In the genomic region with DNA sequence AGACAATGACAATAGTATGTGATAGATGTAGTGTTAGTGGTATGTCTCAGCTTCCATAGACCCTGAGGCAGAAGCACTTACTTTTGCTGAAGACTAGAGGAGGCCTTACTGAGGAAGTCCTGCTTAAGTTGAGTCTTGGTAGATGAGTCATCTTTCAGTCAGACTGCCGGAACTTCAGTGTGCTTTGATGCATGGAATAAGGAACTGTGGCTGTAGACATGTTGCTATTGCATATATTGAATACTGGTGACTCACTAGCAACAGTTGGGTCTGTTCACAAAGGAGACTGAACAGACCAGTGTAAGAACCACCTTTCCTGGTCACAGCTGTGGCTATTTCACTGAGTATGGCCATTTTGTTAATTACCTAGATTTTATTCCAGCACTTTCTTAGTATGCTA, we compare ENCODE assay signal across 8 cellular contexts.
A peak's percentile ranks its signal among the peaks of the same experiment; 100 is the strongest.
DNase-seq lines count a peak whose midpoint lies in the region; ATAC-seq, FAIRE-seq and TF ChIP-seq lines count a peak whose summit lies in the region.

No MANE protein-coding gene starts in this region.

- peaks cover 32% of the 10 kb centered on the region for H3K36me3 Mint-ChIP-seq in WTC11

- no peak overlapping the region for H3K4me3 Mint-ChIP-seq in WTC11
- no peak overlapping the region for H3K4me3 Mint-ChIP-seq in stimulated activated naive CD8-positive, alpha-beta T cell treated with anti-CD3 and anti-CD28 coated beads, Interleukin-15, amount 100 ng/mL, for 72 hours

- POLR2A ChIA-PET in WTC11 (lab: Charles Lee): no interaction called here

- peaks cover 45% of the 10 kb centered on the region for H3K9me3 Mint-ChIP-seq in WTC11
- peaks cover 23 to 28% of the 10 kb centered on the region in 2 donors for H3K9me3 Mint-ChIP-seq in stimulated activated naive CD8-positive, alpha-beta T cell treated with anti-CD3 and anti-CD28 coated beads, Interleukin-15, amount 100 ng/mL, for 72 hours

- FAIRE-seq in frontal cortex (lab: Jason Lieb, UNC): no peak

- peaks cover 8% of the 10 kb centered on the region for H3K4me1 Mint-ChIP-seq in WTC11
- H3K4me1 Mint-ChIP-seq in stimulated activated naive CD8-positive, alpha-beta T cell treated with anti-CD3 and anti-CD28 coated beads, Interleukin-15, amount 100 ng/mL, for 72 hours: no peaks in the 10 kb centered on the region

- no peak for TF ChIP-seq CTCF in WTC11 (IDR thresholded peaks at IDR 0.05)

- H3K27me3 Mint-ChIP-seq in WTC11 (ENCODE audit: low read depth): no peaks in the 10 kb centered on the region
- no peaks in the 10 kb centered on the region for H3K27me3 Mint-ChIP-seq in stimulated activated naive CD8-positive, alpha-beta T cell treated with anti-CD3 and anti-CD28 coated beads, Interleukin-15, amount 100 ng/mL, for 72 hours

- intact Hi-C loops in sciatic nerve (cut with DNase I): no loop called here

- DNase-seq in ELF-1 (ENCODE audit: low read depth, low spot score): peak; percentile 17
- DNase-seq in HPDE6-E6E7 (ENCODE audit: extremely low spot score): peak; percentile 15
- no peak for DNase-seq in WTC11 (ENCODE audit: low spot score)
- no peak for DNase-seq in stimulated activated naive CD8-positive, alpha-beta T cell treated with anti-CD3 and anti-CD28 coated beads, Interleukin-15, amount 100 ng/mL, for 72 hours
- no peak for DNase-seq in frontal cortex (ENCODE audit: low spot score in 2 of 2)
- DNase-seq in sciatic nerve (ENCODE audit: low spot score): no peak
- no peak for DNase-seq in middle frontal gyrus (ENCODE audit: extremely low spot score, low spot score)

- CTCF ChIA-PET in WTC11 (lab: Charles Lee): interaction anchor here (1.3 kb wide), 1 partner anchor 247 kb away, joined by 4 read pairs; no protein-coding TSS in a partner anchor

- ATAC-seq in GM21528 (IDR thresholded peaks at IDR 0.05; ENCODE audit: low FRiP score, unreplicated experiment) (peak; percentile 99), WTC11 (peak; percentile 38; the same call in 1 of the 2 replicates), sciatic nerve (no peak)
- ATAC-seq in stimulated activated naive CD8-positive, alpha-beta T cell treated with anti-CD3 and anti-CD28 coated beads, Interleukin-15, amount 100 ng/mL, for 72 hours: no peak

- no peak overlapping the region for H3K27ac Mint-ChIP-seq in WTC11
- H3K27ac Mint-ChIP-seq in stimulated activated naive CD8-positive, alpha-beta T cell treated with anti-CD3 and anti-CD28 coated beads, Interleukin-15, amount 100 ng/mL, for 72 hours: no peak overlapping the region

TF ChIP-seq in WTC11, 78 proteins besides CTCF, POLR2A, EP300 and RAD21:
- TF ChIP-seq, protein P1, sequence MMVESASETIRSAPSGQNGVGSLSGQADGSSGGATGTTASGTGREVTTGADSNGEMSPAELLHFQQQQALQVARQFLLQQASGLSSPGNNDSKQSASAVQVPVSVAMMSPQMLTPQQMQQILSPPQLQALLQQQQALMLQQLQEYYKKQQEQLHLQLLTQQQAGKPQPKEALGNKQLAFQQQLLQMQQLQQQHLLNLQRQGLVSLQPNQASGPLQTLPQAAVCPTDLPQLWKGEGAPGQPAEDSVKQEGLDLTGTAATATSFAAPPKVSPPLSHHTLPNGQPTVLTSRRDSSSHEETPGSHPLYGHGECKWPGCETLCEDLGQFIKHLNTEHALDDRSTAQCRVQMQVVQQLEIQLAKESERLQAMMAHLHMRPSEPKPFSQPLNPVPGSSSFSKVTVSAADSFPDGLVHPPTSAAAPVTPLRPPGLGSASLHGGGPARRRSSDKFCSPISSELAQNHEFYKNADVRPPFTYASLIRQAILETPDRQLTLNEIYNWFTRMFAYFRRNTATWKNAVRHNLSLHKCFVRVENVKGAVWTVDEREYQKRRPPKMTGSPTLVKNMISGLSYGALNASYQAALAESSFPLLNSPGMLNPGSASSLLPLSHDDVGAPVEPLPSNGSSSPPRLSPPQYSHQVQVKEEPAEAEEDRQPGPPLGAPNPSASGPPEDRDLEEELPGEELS (CRISPR knock-in tag; IDR thresholded peaks at IDR 0.05): no peak
- TF ChIP-seq FOXP1 (CRISPR knock-in tag; IDR thresholded peaks at IDR 0.05; ENCODE audit: borderline replicate concordance) (no peak), ZNF138 (CRISPR knock-in tag; conservative IDR thresholded peaks at IDR 0.05) (no peak), TP53 (CRISPR knock-in tag; IDR thresholded peaks at IDR 0.05) (no peak), ZBTB21 (CRISPR knock-in tag; IDR thresholded peaks at IDR 0.05; ENCODE audit: borderline replicate concordance) (no peak)
- TF ChIP-seq, protein P2, sequence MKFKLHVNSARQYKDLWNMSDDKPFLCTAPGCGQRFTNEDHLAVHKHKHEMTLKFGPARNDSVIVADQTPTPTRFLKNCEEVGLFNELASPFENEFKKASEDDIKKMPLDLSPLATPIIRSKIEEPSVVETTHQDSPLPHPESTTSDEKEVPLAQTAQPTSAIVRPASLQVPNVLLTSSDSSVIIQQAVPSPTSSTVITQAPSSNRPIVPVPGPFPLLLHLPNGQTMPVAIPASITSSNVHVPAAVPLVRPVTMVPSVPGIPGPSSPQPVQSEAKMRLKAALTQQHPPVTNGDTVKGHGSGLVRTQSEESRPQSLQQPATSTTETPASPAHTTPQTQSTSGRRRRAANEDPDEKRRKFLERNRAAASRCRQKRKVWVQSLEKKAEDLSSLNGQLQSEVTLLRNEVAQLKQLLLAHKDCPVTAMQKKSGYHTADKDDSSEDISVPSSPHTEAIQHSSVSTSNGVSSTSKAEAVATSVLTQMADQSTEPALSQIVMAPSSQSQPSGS (CRISPR knock-in tag; IDR thresholded peaks at IDR 0.05; ENCODE audit: borderline replicate concordance, low read depth): no peak
- TF ChIP-seq, protein P3, sequence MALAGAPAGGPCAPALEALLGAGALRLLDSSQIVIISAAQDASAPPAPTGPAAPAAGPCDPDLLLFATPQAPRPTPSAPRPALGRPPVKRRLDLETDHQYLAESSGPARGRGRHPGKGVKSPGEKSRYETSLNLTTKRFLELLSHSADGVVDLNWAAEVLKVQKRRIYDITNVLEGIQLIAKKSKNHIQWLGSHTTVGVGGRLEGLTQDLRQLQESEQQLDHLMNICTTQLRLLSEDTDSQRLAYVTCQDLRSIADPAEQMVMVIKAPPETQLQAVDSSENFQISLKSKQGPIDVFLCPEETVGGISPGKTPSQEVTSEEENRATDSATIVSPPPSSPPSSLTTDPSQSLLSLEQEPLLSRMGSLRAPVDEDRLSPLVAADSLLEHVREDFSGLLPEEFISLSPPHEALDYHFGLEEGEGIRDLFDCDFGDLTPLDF (CRISPR knock-in tag; IDR thresholded peaks at IDR 0.05): no peak
- TF ChIP-seq, protein P4, sequence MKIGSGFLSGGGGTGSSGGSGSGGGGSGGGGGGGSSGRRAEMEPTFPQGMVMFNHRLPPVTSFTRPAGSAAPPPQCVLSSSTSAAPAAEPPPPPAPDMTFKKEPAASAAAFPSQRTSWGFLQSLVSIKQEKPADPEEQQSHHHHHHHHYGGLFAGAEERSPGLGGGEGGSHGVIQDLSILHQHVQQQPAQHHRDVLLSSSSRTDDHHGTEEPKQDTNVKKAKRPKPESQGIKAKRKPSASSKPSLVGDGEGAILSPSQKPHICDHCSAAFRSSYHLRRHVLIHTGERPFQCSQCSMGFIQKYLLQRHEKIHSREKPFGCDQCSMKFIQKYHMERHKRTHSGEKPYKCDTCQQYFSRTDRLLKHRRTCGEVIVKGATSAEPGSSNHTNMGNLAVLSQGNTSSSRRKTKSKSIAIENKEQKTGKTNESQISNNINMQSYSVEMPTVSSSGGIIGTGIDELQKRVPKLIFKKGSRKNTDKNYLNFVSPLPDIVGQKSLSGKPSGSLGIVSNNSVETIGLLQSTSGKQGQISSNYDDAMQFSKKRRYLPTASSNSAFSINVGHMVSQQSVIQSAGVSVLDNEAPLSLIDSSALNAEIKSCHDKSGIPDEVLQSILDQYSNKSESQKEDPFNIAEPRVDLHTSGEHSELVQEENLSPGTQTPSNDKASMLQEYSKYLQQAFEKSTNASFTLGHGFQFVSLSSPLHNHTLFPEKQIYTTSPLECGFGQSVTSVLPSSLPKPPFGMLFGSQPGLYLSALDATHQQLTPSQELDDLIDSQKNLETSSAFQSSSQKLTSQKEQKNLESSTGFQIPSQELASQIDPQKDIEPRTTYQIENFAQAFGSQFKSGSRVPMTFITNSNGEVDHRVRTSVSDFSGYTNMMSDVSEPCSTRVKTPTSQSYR (CRISPR knock-in tag; IDR thresholded peaks at IDR 0.05): no peak
- TF ChIP-seq, protein P5, sequence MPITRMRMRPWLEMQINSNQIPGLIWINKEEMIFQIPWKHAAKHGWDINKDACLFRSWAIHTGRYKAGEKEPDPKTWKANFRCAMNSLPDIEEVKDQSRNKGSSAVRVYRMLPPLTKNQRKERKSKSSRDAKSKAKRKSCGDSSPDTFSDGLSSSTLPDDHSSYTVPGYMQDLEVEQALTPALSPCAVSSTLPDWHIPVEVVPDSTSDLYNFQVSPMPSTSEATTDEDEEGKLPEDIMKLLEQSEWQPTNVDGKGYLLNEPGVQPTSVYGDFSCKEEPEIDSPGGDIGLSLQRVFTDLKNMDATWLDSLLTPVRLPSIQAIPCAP (CRISPR knock-in tag; IDR thresholded peaks at IDR 0.05): no peak

Comparison
In these comparisons a context has a peak if more than half of its experiments do, and no peak if none do; other contexts are left out.
1. DNase-seq: peak in ELF-1 (single experiment) and HPDE6-E6E7 (single experiment); none in WTC11 (single experiment), stimulated activated naive CD8-positive, alpha-beta T cell treated with anti-CD3 and anti-CD28 coated beads, Interleukin-15, amount 100 ng/mL, for 72 hours (0 of 2), frontal cortex (0 of 2), sciatic nerve (single experiment) and middle frontal gyrus (single experiment).
2. ATAC-seq: peak in GM21528 (single experiment) and WTC11 (single experiment); none in stimulated activated naive CD8-positive, alpha-beta T cell treated with anti-CD3 and anti-CD28 coated beads, Interleukin-15, amount 100 ng/mL, for 72 hours (single experiment) and sciatic nerve (single experiment).